ENCODE assay signal across 8 cellular contexts in the genomic region with DNA sequence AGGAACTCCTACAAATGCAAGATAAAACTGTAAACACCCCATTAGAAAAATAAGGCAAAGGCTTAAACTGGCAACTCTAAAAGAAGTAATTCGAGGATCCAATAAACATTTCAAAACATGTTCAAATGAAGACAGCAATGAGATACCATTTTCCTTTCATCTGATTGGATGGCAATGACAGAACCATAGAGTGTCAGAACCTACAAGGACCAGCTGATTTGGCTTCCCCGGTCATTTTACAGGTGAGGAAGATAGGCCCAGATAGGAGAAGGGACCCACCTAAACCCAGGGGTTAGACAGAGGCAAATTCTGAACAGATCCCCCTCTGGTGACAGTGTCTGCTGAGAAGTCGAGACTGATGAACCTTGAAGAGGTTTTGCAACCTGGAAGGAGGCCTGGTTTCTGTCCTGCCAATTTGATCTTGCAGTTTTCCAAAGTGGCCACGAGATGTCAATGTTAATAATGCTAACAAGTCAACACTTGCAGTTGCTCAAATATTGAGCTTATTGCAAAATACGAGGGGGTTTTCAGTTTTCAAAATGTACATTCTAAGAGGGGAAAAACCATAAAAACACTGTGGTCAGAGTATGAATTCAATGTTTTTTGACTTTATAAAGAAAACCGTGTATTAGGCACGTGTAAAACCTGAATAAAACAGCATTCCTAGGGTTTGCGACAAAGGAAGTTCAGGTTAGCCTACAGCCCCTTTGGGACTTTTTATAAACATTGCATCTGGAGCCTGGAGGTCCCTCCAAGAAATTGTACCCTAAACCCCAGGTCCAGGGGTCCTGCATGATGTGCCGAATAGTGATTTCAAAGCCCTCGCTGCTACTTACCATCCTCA. TPM values are rescaled to one million over a fixed set of nuclear protein-coding genes. Genes with fewer than 3 reads are reported as not detected.
DNase-seq lines count a peak whose midpoint lies in the region; ATAC-seq, FAIRE-seq and TF ChIP-seq lines count a peak whose summit lies in the region.

No MANE protein-coding gene starts in this region.

- FAIRE-seq in pancreas (lab: Jason Lieb, UNC) = no peak

- no peak overlapping the region for H3K4me3 ChIP-seq in Karpas-422 (ENCODE audit: low read length)
- no peak overlapping the region for H3K4me3 ChIP-seq in pancreas

- TF ChIP-seq CTCF in pancreas (IDR thresholded peaks at IDR 0.05) = peak in 2 of 4 donors; percentile 33 to 39

- H3K27me3 ChIP-seq in Karpas-422 (ENCODE audit: low read length) = no peaks in the 10 kb centered on the region
- no peaks in the 10 kb centered on the region for H3K27me3 ChIP-seq in pancreas

- peak; percentile 60 to 93 (median 84) for ATAC-seq in pancreas
- ATAC-seq in HG02970 (IDR thresholded peaks at IDR 0.05; ENCODE audit: low FRiP score, unreplicated experiment) = no peak

- H3K9ac ChIP-seq in Karpas-422 (ENCODE audit: low read length) = no peak overlapping the region

- no peak overlapping the region for H3K27ac ChIP-seq in Karpas-422 (ENCODE audit: low read length)
- no peak overlapping the region for H3K27ac ChIP-seq in pancreas

- H3K9me3 ChIP-seq in Karpas-422 (ENCODE audit: low read length) (no peaks in the 10 kb centered on the region), pancreas (no peaks in the 10 kb centered on the region)

- H3K9me2 ChIP-seq in Karpas-422 (replicated peaks; ENCODE audit: insufficient read depth, low read length) = no peaks in the 10 kb centered on the region

- no peaks in the 10 kb centered on the region for H3K79me2 ChIP-seq in Karpas-422 (ENCODE audit: low read length)

- H3K4me1 ChIP-seq in Karpas-422 (ENCODE audit: low read length) = no peaks in the 10 kb centered on the region
- H3K4me1 ChIP-seq in pancreas = no peaks in the 10 kb centered on the region

- H3K4me2 ChIP-seq in Karpas-422 (ENCODE audit: low read depth, low read length, poor library complexity, severe bottlenecking) = no peak overlapping the region

- whole genome bisulfite sequencing in pancreas, 2 donors = 39 to 41% methylated on average over 10 of the region's 10 CpGs

- DNase-seq in NCI-H345 (lab: John Stamatoyannopoulos, UW) = peak; percentile 27
- no peak for DNase-seq in NCI-H345 treated with DMSO at 0.1 percent for 48 hours (lab: John Stamatoyannopoulos, UW; ENCODE audit: unreplicated experiment)
- DNase-seq in Karpas-422 = peak; percentile 73
- peak; percentile 62 for DNase-seq in SW480 (ENCODE audit: low spot score)
- peak; percentile 35 for DNase-seq in foreskin melanocyte
- peak in 2 of 6 donors; percentile 11 to 50 for DNase-seq in pancreas
- no peak for DNase-seq in activated effector memory CD4-positive, alpha-beta T cell treated with Interleukin-2 at 50 U/mL for 16 hours

- intact Hi-C loops in pancreas (cut with DNase I) = no loop called here

- no peak overlapping the region for H2AFZ ChIP-seq in Karpas-422 (ENCODE audit: low read length)

- H4K20me1 ChIP-seq in Karpas-422 (ENCODE audit: insufficient read depth, low read depth, low read length) = 0 out of 2 replicates have a peak, but pooled peaks cover 4% of the 10 kb centered on the region

- H3K36me3 ChIP-seq in Karpas-422 (ENCODE audit: insufficient read depth, low read length) (no peaks in the 10 kb centered on the region), pancreas (no peaks in the 10 kb centered on the region)

RNA-seq across cellular contexts. Expression of a gene that starts 21.5 kb away (rescaled TPM):
- 0.11 TPM in 1 of 2 replicates, not detected in the other for total RNA-seq in Karpas-422 (2014; rRNA removed; shearing (Covaris generic); ENCODE audit: low replicate concordance)
- under 1 TPM in 5 of 6 donors, not detected in 1; 0.14 to 0.25 (median 0.17) TPM for total RNA-seq in pancreas
- polyA plus RNA-seq in pancreas = under 1 TPM; 0.08 to 0.12 TPM

RNA-seq across cellular contexts. Expression of a gene that starts 41.1 kb away (rescaled TPM):
- total RNA-seq in Karpas-422 (2014; rRNA removed; shearing (Covaris generic); ENCODE audit: low replicate concordance) = 3.3 and 4.4 TPM in 2 replicates
- total RNA-seq in pancreas = 1 to 10 TPM in 5 of 6 donors, under 1 TPM in 1; 0.79 to 7.0 (median 2.6) TPM
- 1 to 10 TPM; 2.2 to 2.5 TPM for polyA plus RNA-seq in pancreas

Comparison
In these comparisons a context has a peak if more than half of its experiments do, and no peak if none do; other contexts are left out.
1. DNase-seq: peak in NCI-H345 (single experiment), Karpas-422 (single experiment), SW480 (single experiment) and foreskin melanocyte (single experiment); none in NCI-H345 treated with DMSO at 0.1 percent for 48 hours (single experiment) and activated effector memory CD4-positive, alpha-beta T cell treated with Interleukin-2 at 50 U/mL for 16 hours (single experiment).